ENCODE assay signal across 3 cellular contexts in the genomic region with DNA sequence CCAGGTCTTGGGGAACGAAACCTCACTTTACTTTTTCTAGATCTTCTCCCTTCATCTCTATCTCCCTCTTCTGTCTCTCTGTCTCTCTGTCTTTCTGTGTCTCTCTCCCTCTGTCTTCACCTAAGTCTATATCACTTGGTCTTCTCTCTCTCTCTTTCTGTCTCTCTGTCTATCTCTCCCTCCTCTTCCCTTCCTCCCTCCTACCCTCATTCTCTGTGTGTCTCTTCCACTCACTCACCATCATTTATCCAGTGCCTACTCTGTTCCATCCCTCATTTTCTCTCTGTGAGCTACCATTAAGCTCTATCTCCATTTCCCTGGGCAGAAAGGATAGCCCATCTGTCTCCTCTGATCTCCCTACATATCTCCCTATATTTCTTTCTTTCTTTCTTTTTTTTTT.
TF ChIP-seq lines count a peak whose summit lies in the region.

No MANE protein-coding gene starts in this region.

TF ChIP-seq in SK-N-SH, 30 proteins besides CTCF, POLR2A, EP300 and RAD21:
- TF ChIP-seq, protein P1, sequence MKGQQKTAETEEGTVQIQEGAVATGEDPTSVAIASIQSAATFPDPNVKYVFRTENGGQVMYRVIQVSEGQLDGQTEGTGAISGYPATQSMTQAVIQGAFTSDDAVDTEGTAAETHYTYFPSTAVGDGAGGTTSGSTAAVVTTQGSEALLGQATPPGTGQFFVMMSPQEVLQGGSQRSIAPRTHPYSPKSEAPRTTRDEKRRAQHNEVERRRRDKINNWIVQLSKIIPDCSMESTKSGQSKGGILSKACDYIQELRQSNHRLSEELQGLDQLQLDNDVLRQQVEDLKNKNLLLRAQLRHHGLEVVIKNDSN (IDR thresholded peaks at IDR 0.05; ENCODE audit: borderline replicate concordance, low read depth) = no peak
- TF ChIP-seq, protein P2, sequence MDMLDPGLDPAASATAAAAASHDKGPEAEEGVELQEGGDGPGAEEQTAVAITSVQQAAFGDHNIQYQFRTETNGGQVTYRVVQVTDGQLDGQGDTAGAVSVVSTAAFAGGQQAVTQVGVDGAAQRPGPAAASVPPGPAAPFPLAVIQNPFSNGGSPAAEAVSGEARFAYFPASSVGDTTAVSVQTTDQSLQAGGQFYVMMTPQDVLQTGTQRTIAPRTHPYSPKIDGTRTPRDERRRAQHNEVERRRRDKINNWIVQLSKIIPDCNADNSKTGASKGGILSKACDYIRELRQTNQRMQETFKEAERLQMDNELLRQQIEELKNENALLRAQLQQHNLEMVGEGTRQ (IDR thresholded peaks at IDR 0.05; ENCODE audit: borderline replicate concordance, low read depth, low read length) = no peak
- no peak for TF ChIP-seq GATA2 (CRISPR knock-in tag; IDR thresholded peaks at IDR 0.05)
- no peak for TF ChIP-seq MXI1 (IDR thresholded peaks at IDR 0.05; ENCODE audit: low read depth, low read length)
- TF ChIP-seq ELF1 (IDR thresholded peaks at IDR 0.05) = no peak
- TF ChIP-seq TEAD4 (IDR thresholded peaks at IDR 0.05; ENCODE audit: borderline replicate concordance, insufficient read depth) = no peak
- TF ChIP-seq JUND (IDR thresholded peaks at IDR 0.05) = no peak
- TF ChIP-seq RXRA (IDR thresholded peaks at IDR 0.05; ENCODE audit: borderline replicate concordance, low read depth) = no peak
- TF ChIP-seq SIN3A (IDR thresholded peaks at IDR 0.05; ENCODE audit: borderline replicate concordance, low read depth, low read length) = no peak
- TF ChIP-seq EZH2phosphoT487 (IDR thresholded peaks at IDR 0.05; ENCODE audit: borderline replicate concordance, low read depth) = no peak
- TF ChIP-seq, protein P3, sequence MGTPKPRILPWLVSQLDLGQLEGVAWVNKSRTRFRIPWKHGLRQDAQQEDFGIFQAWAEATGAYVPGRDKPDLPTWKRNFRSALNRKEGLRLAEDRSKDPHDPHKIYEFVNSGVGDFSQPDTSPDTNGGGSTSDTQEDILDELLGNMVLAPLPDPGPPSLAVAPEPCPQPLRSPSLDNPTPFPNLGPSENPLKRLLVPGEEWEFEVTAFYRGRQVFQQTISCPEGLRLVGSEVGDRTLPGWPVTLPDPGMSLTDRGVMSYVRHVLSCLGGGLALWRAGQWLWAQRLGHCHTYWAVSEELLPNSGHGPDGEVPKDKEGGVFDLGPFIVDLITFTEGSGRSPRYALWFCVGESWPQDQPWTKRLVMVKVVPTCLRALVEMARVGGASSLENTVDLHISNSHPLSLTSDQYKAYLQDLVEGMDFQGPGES (IDR thresholded peaks at IDR 0.05; ENCODE audit: low read depth, low read length) = no peak
- no peak for TF ChIP-seq RCOR1 (IDR thresholded peaks at IDR 0.05; ENCODE audit: low read length)
- no peak for TF ChIP-seq RFX5 (IDR thresholded peaks at IDR 0.05; ENCODE audit: low read length)
- TF ChIP-seq SMC3 (IDR thresholded peaks at IDR 0.05; ENCODE audit: low read depth, low read length) = no peak
- TF ChIP-seq FOXM1 (IDR thresholded peaks at IDR 0.05; ENCODE audit: low read depth) = no peak
TF ChIP-seq in SK-N-SH: peak in this region for 0.

TF ChIP-seq in SK-N-SH treated with all-trans-retinoic acid at 6 μM for 48 hours, 23 proteins besides CTCF, POLR2A, EP300 and RAD21:
- TF ChIP-seq ZFP30 (CRISPR knock-in tag; IDR thresholded peaks at IDR 0.05) = no peak
- no peak for TF ChIP-seq ZNF565 (CRISPR knock-in tag; conservative IDR thresholded peaks at IDR 0.05; ENCODE audit: low read depth)
- no peak for TF ChIP-seq TOX (CRISPR knock-in tag; IDR thresholded peaks at IDR 0.05; ENCODE audit: borderline replicate concordance)
- TF ChIP-seq, protein P4, sequence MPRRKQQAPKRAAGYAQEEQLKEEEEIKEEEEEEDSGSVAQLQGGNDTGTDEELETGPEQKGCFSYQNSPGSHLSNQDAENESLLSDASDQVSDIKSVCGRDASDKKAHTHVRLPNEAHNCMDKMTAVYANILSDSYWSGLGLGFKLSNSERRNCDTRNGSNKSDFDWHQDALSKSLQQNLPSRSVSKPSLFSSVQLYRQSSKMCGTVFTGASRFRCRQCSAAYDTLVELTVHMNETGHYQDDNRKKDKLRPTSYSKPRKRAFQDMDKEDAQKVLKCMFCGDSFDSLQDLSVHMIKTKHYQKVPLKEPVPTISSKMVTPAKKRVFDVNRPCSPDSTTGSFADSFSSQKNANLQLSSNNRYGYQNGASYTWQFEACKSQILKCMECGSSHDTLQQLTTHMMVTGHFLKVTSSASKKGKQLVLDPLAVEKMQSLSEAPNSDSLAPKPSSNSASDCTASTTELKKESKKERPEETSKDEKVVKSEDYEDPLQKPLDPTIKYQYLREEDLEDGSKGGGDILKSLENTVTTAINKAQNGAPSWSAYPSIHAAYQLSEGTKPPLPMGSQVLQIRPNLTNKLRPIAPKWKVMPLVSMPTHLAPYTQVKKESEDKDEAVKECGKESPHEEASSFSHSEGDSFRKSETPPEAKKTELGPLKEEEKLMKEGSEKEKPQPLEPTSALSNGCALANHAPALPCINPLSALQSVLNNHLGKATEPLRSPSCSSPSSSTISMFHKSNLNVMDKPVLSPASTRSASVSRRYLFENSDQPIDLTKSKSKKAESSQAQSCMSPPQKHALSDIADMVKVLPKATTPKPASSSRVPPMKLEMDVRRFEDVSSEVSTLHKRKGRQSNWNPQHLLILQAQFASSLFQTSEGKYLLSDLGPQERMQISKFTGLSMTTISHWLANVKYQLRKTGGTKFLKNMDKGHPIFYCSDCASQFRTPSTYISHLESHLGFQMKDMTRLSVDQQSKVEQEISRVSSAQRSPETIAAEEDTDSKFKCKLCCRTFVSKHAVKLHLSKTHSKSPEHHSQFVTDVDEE (CRISPR knock-in tag; IDR thresholded peaks at IDR 0.05) = no peak
- TF ChIP-seq GLIS3 (CRISPR knock-in tag; IDR thresholded peaks at IDR 0.05) = no peak
- TF ChIP-seq ESRRG (CRISPR knock-in tag; IDR thresholded peaks at IDR 0.05) = no peak
- TF ChIP-seq, protein P5, sequence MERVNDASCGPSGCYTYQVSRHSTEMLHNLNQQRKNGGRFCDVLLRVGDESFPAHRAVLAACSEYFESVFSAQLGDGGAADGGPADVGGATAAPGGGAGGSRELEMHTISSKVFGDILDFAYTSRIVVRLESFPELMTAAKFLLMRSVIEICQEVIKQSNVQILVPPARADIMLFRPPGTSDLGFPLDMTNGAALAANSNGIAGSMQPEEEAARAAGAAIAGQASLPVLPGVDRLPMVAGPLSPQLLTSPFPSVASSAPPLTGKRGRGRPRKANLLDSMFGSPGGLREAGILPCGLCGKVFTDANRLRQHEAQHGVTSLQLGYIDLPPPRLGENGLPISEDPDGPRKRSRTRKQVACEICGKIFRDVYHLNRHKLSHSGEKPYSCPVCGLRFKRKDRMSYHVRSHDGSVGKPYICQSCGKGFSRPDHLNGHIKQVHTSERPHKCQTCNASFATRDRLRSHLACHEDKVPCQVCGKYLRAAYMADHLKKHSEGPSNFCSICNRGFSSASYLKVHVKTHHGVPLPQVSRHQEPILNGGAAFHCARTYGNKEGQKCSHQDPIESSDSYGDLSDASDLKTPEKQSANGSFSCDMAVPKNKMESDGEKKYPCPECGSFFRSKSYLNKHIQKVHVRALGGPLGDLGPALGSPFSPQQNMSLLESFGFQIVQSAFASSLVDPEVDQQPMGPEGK (CRISPR knock-in tag; IDR thresholded peaks at IDR 0.05; ENCODE audit: borderline replicate concordance) = no peak
- TF ChIP-seq RARB (CRISPR knock-in tag; IDR thresholded peaks at IDR 0.05) = no peak
- TF ChIP-seq BACH2 (CRISPR knock-in tag; IDR thresholded peaks at IDR 0.05; ENCODE audit: borderline replicate concordance) = no peak
- TF ChIP-seq CSDC2 (CRISPR knock-in tag; IDR thresholded peaks at IDR 0.05) = no peak
- no peak for TF ChIP-seq SNAI2 (CRISPR knock-in tag; IDR thresholded peaks at IDR 0.05)
- TF ChIP-seq OSR1 (CRISPR knock-in tag; IDR thresholded peaks at IDR 0.05) = no peak
- TF ChIP-seq, protein P6, sequence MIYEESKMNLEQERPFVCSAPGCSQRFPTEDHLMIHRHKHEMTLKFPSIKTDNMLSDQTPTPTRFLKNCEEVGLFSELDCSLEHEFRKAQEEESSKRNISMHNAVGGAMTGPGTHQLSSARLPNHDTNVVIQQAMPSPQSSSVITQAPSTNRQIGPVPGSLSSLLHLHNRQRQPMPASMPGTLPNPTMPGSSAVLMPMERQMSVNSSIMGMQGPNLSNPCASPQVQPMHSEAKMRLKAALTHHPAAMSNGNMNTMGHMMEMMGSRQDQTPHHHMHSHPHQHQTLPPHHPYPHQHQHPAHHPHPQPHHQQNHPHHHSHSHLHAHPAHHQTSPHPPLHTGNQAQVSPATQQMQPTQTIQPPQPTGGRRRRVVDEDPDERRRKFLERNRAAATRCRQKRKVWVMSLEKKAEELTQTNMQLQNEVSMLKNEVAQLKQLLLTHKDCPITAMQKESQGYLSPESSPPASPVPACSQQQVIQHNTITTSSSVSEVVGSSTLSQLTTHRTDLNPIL (CRISPR knock-in tag; IDR thresholded peaks at IDR 0.05; ENCODE audit: low read depth) = no peak
- no peak for TF ChIP-seq ZNF70 (CRISPR knock-in tag; IDR thresholded peaks at IDR 0.05)
- TF ChIP-seq TCF4 (CRISPR knock-in tag; IDR thresholded peaks at IDR 0.05; ENCODE audit: borderline replicate concordance) = no peak
- TF ChIP-seq ARNTL (CRISPR knock-in tag; IDR thresholded peaks at IDR 0.05; ENCODE audit: borderline replicate concordance, low read depth) = no peak
- no peak for TF ChIP-seq ZC3H10 (CRISPR knock-in tag; IDR thresholded peaks at IDR 0.05)

TF ChIP-seq in GM12878, 131 proteins besides CTCF, POLR2A, EP300 and RAD21:
- TF ChIP-seq, protein P7, sequence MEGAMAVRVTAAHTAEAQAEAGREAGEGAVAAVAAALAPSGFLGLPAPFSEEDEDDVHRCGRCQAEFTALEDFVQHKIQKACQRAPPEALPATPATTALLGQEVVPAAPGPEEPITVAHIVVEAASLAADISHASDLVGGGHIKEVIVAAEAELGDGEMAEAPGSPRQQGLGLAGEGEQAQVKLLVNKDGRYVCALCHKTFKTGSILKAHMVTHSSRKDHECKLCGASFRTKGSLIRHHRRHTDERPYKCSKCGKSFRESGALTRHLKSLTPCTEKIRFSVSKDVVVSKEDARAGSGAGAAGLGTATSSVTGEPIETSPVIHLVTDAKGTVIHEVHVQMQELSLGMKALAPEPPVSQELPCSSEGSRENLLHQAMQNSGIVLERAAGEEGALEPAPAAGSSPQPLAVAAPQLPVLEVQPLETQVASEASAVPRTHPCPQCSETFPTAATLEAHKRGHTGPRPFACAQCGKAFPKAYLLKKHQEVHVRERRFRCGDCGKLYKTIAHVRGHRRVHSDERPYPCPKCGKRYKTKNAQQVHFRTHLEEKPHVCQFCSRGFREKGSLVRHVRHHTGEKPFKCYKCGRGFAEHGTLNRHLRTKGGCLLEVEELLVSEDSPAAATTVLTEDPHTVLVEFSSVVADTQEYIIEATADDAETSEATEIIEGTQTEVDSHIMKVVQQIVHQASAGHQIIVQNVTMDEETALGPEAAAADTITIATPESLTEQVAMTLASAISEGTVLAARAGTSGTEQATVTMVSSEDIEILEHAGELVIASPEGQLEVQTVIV (IDR thresholded peaks at IDR 0.05; ENCODE audit: borderline replicate concordance, partially characterized antibody) = peak; percentile 38
- TF ChIP-seq, protein P2 (IDR thresholded peaks at IDR 0.05; ENCODE audit: borderline replicate concordance, low read depth, low read length) = no peak
- no peak for TF ChIP-seq MEF2B (IDR thresholded peaks at IDR 0.05; ENCODE audit: partially characterized antibody, poor library complexity, severe bottlenecking)
- TF ChIP-seq CBFB (IDR thresholded peaks at IDR 0.05; ENCODE audit: low read depth) = no peak
- TF ChIP-seq MXI1 (IDR thresholded peaks at IDR 0.05; ENCODE audit: low read depth, low read length) = no peak
- 0 out of 2 replicates have a peak, but pooled peaks have one; percentile 27 for TF ChIP-seq HDGF (IDR thresholded peaks at IDR 0.05)
- peak; percentile 49 for TF ChIP-seq FOXK2 (IDR thresholded peaks at IDR 0.05)
- TF ChIP-seq, protein P8, sequence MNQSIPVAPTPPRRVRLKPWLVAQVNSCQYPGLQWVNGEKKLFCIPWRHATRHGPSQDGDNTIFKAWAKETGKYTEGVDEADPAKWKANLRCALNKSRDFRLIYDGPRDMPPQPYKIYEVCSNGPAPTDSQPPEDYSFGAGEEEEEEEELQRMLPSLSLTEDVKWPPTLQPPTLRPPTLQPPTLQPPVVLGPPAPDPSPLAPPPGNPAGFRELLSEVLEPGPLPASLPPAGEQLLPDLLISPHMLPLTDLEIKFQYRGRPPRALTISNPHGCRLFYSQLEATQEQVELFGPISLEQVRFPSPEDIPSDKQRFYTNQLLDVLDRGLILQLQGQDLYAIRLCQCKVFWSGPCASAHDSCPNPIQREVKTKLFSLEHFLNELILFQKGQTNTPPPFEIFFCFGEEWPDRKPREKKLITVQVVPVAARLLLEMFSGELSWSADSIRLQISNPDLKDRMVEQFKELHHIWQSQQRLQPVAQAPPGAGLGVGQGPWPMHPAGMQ (IDR thresholded peaks at IDR 0.05; ENCODE audit: borderline replicate concordance) = peak; percentile 31; the same call in 1 of the 2 replicates
- no peak for TF ChIP-seq NFYA (IDR thresholded peaks at IDR 0.05; ENCODE audit: borderline replicate concordance, low read depth, low read length)
- no peak for TF ChIP-seq ZZZ3 (IDR thresholded peaks at IDR 0.05; ENCODE audit: control insufficient read depth, insufficient read length, low read depth)
- no peak for TF ChIP-seq BMI1 (IDR thresholded peaks at IDR 0.05; ENCODE audit: borderline replicate concordance)
- no peak for TF ChIP-seq TCF3 (IDR thresholded peaks at IDR 0.05; ENCODE audit: borderline replicate concordance, insufficient read depth, low read depth, low read length)
